ENCODE assay signal across 8 cellular contexts in the genomic region with DNA sequence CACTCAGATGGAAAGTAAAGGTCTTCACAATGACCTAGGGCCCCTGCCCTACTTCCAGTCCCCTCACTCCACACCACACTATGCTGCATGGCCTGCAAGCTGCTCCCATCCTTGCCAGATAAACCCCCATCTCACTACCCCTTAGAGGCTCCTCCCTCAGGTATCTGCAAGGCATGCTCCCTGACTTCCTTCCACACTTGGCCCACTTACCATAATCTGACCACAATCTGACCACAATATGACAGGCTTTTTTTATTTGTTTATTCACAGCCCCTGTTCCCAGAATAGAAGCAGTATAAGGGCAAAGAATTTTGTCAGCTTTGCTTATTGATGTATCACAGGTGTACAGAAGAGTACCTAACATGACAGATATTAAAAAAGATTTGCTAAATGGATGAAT.
A peak's percentile ranks its signal among the peaks of the same experiment; 100 is the strongest.
DNase-seq lines count a peak whose midpoint lies in the region; ATAC-seq lines count a peak whose summit lies in the region.

No MANE protein-coding gene starts in this region.

- peak overlapping the region; percentile 88 for H3K27ac Mint-ChIP-seq in activated CD8-positive, alpha-beta memory T cell treated with anti-CD3 and anti-CD28 coated beads, Interleukin-2, amount 10 ng/mL, durations not matched to agents 7 days and 5 days
- H3K27ac Mint-ChIP-seq in activated naive CD4-positive, alpha-beta T cell treated with anti-CD3 and anti-CD28 coated beads, Interleukin-2, amount 50 U/mL, for 24 hours: peak overlapping the region; percentile 95
- H3K27ac Mint-ChIP-seq in naive thymus-derived CD8-positive, alpha-beta T cell: peak overlapping the region; percentile 28 to 91 (median 84)

- H3K27me3 Mint-ChIP-seq in activated CD8-positive, alpha-beta memory T cell treated with anti-CD3 and anti-CD28 coated beads, Interleukin-2, amount 10 ng/mL, durations not matched to agents 7 days and 5 days: no peaks in the 10 kb centered on the region
- H3K27me3 Mint-ChIP-seq in activated naive CD4-positive, alpha-beta T cell treated with anti-CD3 and anti-CD28 coated beads, Interleukin-2, amount 50 U/mL, for 24 hours: no peaks in the 10 kb centered on the region
- no peaks in the 10 kb centered on the region for H3K27me3 Mint-ChIP-seq in naive thymus-derived CD8-positive, alpha-beta T cell

- peak overlapping the region; percentile 66 for H3K4me3 Mint-ChIP-seq in activated CD8-positive, alpha-beta memory T cell treated with anti-CD3 and anti-CD28 coated beads, Interleukin-2, amount 10 ng/mL, durations not matched to agents 7 days and 5 days
- peak overlapping the region; percentile 60 for H3K4me3 Mint-ChIP-seq in activated naive CD4-positive, alpha-beta T cell treated with anti-CD3 and anti-CD28 coated beads, Interleukin-2, amount 50 U/mL, for 24 hours
- peak overlapping the region; percentile 38 to 74 (median 62) for H3K4me3 Mint-ChIP-seq in naive thymus-derived CD8-positive, alpha-beta T cell

- peak; percentile 67 for DNase-seq in activated CD8-positive, alpha-beta memory T cell treated with anti-CD3 and anti-CD28 coated beads, Interleukin-2, amount 10 ng/mL, durations not matched to agents 7 days and 5 days
- no peak for DNase-seq in activated CD8-positive, alpha-beta memory T cell treated with anti-CD3 and anti-CD28 coated beads, Interleukin-2, amount 50 U/mL, for 48 hours
- DNase-seq in MV-4-11 (lab: John Stamatoyannopoulos, UW) (peak; percentile 34), NCI-H2081 (lab: John Stamatoyannopoulos, UW) (no peak), HuH-7 (ENCODE audit: low spot score) (no peak), HuH-7.5 (ENCODE audit: low spot score) (no peak)
- DNase-seq in naive thymus-derived CD8-positive, alpha-beta T cell: peak in 7 of 10 donors; percentile 2 to 53 (median 22)

- H3K9me3 Mint-ChIP-seq in activated CD8-positive, alpha-beta memory T cell treated with anti-CD3 and anti-CD28 coated beads, Interleukin-2, amount 10 ng/mL, durations not matched to agents 7 days and 5 days (ENCODE audit: low read depth): no peaks in the 10 kb centered on the region
- H3K9me3 Mint-ChIP-seq in activated naive CD4-positive, alpha-beta T cell treated with anti-CD3 and anti-CD28 coated beads, Interleukin-2, amount 50 U/mL, for 24 hours: no peaks in the 10 kb centered on the region
- peaks cover 0 to 3% (median 0%) of the 10 kb centered on the region in 9 donors for H3K9me3 Mint-ChIP-seq in naive thymus-derived CD8-positive, alpha-beta T cell

- POLR2A ChIA-PET in naive thymus-derived CD8-positive, alpha-beta T cell (lab: Charles Lee): interaction anchor here (0.9 to 3.2 kb wide), 4 partner anchors 89 to 270 kb away, joined by 3 to 12 read pairs (median 4); no protein-coding TSS in a partner anchor

- peaks cover 39% of the 10 kb centered on the region for H3K4me1 Mint-ChIP-seq in activated CD8-positive, alpha-beta memory T cell treated with anti-CD3 and anti-CD28 coated beads, Interleukin-2, amount 10 ng/mL, durations not matched to agents 7 days and 5 days
- H3K4me1 Mint-ChIP-seq in activated naive CD4-positive, alpha-beta T cell treated with anti-CD3 and anti-CD28 coated beads, Interleukin-2, amount 50 U/mL, for 24 hours: peaks cover 61% of the 10 kb centered on the region
- peaks cover 32 to 69% (median 52%) of the 10 kb centered on the region in 4 donors for H3K4me1 Mint-ChIP-seq in naive thymus-derived CD8-positive, alpha-beta T cell

- H3K36me3 Mint-ChIP-seq in activated CD8-positive, alpha-beta memory T cell treated with anti-CD3 and anti-CD28 coated beads, Interleukin-2, amount 10 ng/mL, durations not matched to agents 7 days and 5 days: peaks cover 4% of the 10 kb centered on the region
- peaks cover 13% of the 10 kb centered on the region for H3K36me3 Mint-ChIP-seq in activated naive CD4-positive, alpha-beta T cell treated with anti-CD3 and anti-CD28 coated beads, Interleukin-2, amount 50 U/mL, for 24 hours
- H3K36me3 Mint-ChIP-seq in naive thymus-derived CD8-positive, alpha-beta T cell: peaks cover 0 to 5% (median 0%) of the 10 kb centered on the region in 3 donors

- ATAC-seq in activated CD8-positive, alpha-beta memory T cell treated with anti-CD3 and anti-CD28 coated beads, Interleukin-2, amount 10 ng/mL, durations not matched to agents 7 days and 5 days: peak; percentile 87
- peak; percentile 79 to 81 for ATAC-seq in naive thymus-derived CD8-positive, alpha-beta T cell

- CTCF ChIA-PET in activated CD8-positive, alpha-beta memory T cell treated with anti-CD3 and anti-CD28 coated beads, Interleukin-2, amount 10 ng/mL, durations not matched to agents 7 days and 5 days (lab: Charles Lee): interaction anchor here (0.8 to 2.2 kb wide), 11 partner anchors 9 to 242 kb away, joined by 3 to 9 read pairs (median 5); no protein-coding TSS in a partner anchor

Comparison
In these comparisons a context has a peak if more than half of its experiments do, and no peak if none do; other contexts are left out.
1. DNase-seq: peak in activated CD8-positive, alpha-beta memory T cell treated with anti-CD3 and anti-CD28 coated beads, Interleukin-2, amount 10 ng/mL, durations not matched to agents 7 days and 5 days (single experiment), MV-4-11 (single experiment) and naive thymus-derived CD8-positive, alpha-beta T cell (7 of 10); none in activated CD8-positive, alpha-beta memory T cell treated with anti-CD3 and anti-CD28 coated beads, Interleukin-2, amount 50 U/mL, for 48 hours (single experiment), NCI-H2081 (0 of 2), HuH-7 (single experiment) and HuH-7.5 (single experiment).
2. Peak in every context shown above with its lines, with median percentiles within 50 percentile points of each other: H3K27ac Mint-ChIP-seq and H3K4me3 Mint-ChIP-seq.